ENCODE assay signal across 12 cellular contexts in genomic region chr18:13570856-13571495, GRCh38.
DNase-seq lines count a peak whose midpoint lies in the region; ATAC-seq and TF ChIP-seq lines count a peak whose summit lies in the region.
"Had no signal": no experiment of that assay in that cellular context is flagged by ENCODE, and none has a peak within 500 bp of the region (broad histone marks: within the 10 kb centered on the region; RNA-seq: fewer than 3 reads in every experiment).

No MANE protein-coding gene starts in this region.

- no peaks in the 10 kb centered on the region for H3K36me3 Mint-ChIP-seq in chondrocyte (ENCODE audit: low read depth)

- no peaks in the 10 kb centered on the region for H3K36me3 ChIP-seq in OCI-LY1 (ENCODE audit: insufficient read depth, low read length)
- H3K36me3 ChIP-seq in thymus (ENCODE audit: control insufficient read depth, insufficient read depth) = peaks cover 12% of the 10 kb centered on the region
- H3K36me3 ChIP-seq: BE2C, cardiac muscle cell had no signal

- H3K9me3 ChIP-seq in OCI-LY1 (ENCODE audit: low read length) = no peaks in the 10 kb centered on the region
- H3K9me3 ChIP-seq in thymus (ENCODE audit: control insufficient read depth) = no peaks in the 10 kb centered on the region
- H3K9me3 ChIP-seq: BE2C had no signal

- 90% methylated on average over 7 of the region's 7 CpGs for WGBS in thymus

- H2AFZ ChIP-seq in OCI-LY1 (ENCODE audit: low read length) = no peak overlapping the region

- no peaks in the 10 kb centered on the region for H3K27me3 Mint-ChIP-seq in chondrocyte (ENCODE audit: low read depth)

- H3K79me2 ChIP-seq in OCI-LY1 (ENCODE audit: insufficient read depth, low read length) = no peaks in the 10 kb centered on the region

- no peaks in the 10 kb centered on the region for H3K9me2 ChIP-seq in OCI-LY1 (ENCODE audit: low read depth, low read length)

- H3K27me3 ChIP-seq in OCI-LY1 (ENCODE audit: insufficient read depth, low read length) = no peaks in the 10 kb centered on the region
- H3K27me3 ChIP-seq in thymus (ENCODE audit: control insufficient read depth, insufficient read depth) = no peaks in the 10 kb centered on the region
- H3K27me3 ChIP-seq: BE2C, cardiac muscle cell had no signal

- ATAC-seq in HG02571 (IDR thresholded peaks at IDR 0.05; ENCODE audit: unreplicated experiment) = no peak

- H3K4me2 ChIP-seq in OCI-LY1 (ENCODE audit: low read length) = no peak overlapping the region

- H3K9ac ChIP-seq in OCI-LY1 (ENCODE audit: low read length) = no peak overlapping the region

- H3K4me1 Mint-ChIP-seq in chondrocyte (ENCODE audit: low read depth) = peaks cover 43% of the 10 kb centered on the region

- H4K20me1 ChIP-seq in OCI-LY1 (ENCODE audit: insufficient read depth, low read length) = no peaks in the 10 kb centered on the region

- H3K4me1 ChIP-seq in OCI-LY1 (ENCODE audit: insufficient read depth, low read length, severe bottlenecking) = peaks cover 40% of the 10 kb centered on the region
- peaks cover 10% of the 10 kb centered on the region for H3K4me1 ChIP-seq in thymus (ENCODE audit: control insufficient read depth, insufficient read depth, low read length)
- H3K4me1 ChIP-seq: BE2C had no signal

- peak overlapping the region; percentile 18 for H3K27ac ChIP-seq in OCI-LY1 (ENCODE audit: low read depth, low read length, poor library complexity, severe bottlenecking)
- peak overlapping the region; percentile 18 for H3K27ac ChIP-seq in thymus (ENCODE audit: low read depth)
- H3K27ac ChIP-seq: cardiac muscle cell had no signal

- no peak overlapping the region for H3K4me3 Mint-ChIP-seq in chondrocyte (ENCODE audit: unreplicated experiment)

- H3K4me3 ChIP-seq in OCI-LY1 (ENCODE audit: low read depth, low read length, poor library complexity, severe bottlenecking) (no peak overlapping the region), thymus (ENCODE audit: low read length) (no peak overlapping the region)
- H3K4me3 ChIP-seq: cardiac muscle cell had no signal

- TF ChIP-seq CTCF in OCI-LY1 (IDR thresholded peaks at IDR 0.05; ENCODE audit: low read length) (no peak), chondrocyte (IDR thresholded peaks at IDR 0.05) (no peak)

- H3K9me3 Mint-ChIP-seq in chondrocyte (ENCODE audit: low read depth) = no peaks in the 10 kb centered on the region

- peak overlapping the region; percentile 66 for H3K27ac Mint-ChIP-seq in chondrocyte (ENCODE audit: unreplicated experiment)

- H3F3A ChIP-seq in OCI-LY1 (ENCODE audit: insufficient read depth, low read length) = peaks cover 13% of the 10 kb centered on the region

- peak; percentile 51 for DNase-seq in stimulated activated CD4-positive, alpha-beta T cell treated with anti-CD3 and anti-CD28 coated beads, Interleukin-15, amount 100 ng/mL, for 24 hours
- DNase-seq in stimulated activated CD4-positive, alpha-beta T cell treated with anti-CD3 and anti-CD28 coated beads, Interleukin-2, amount 100 ng/mL, for 48 hours = no peak
- DNase-seq in chondrocyte (ENCODE audit: low spot score) = no peak
- no peak for DNase-seq in epidermal melanocyte (ENCODE audit: insufficient read length, low spot score)
- DNase-seq in ecto neural progenitor cell (ENCODE audit: low spot score) = no peak
- DNase-seq: BE2C, NCI-H1048, nucleus accumbens had no signal
